In genomic region chr5:95241635-95242034, GRCh38 we compare ENCODE assay signal across 10 cellular contexts. TPM values are rescaled to one million over a fixed set of nuclear protein-coding genes. Genes with fewer than 3 reads are reported as not detected.
A peak's percentile ranks its signal among the peaks of the same experiment; 100 is the strongest.
DNase-seq lines count a peak whose midpoint lies in the region; ATAC-seq lines count a peak whose summit lies in the region.
"Had no signal": no experiment of that assay in that cellular context is flagged by ENCODE, and none has a peak within 500 bp of the region (broad histone marks: within the 10 kb centered on the region; RNA-seq: fewer than 3 reads in every experiment).

No MANE protein-coding gene starts in this region.

- ATAC-seq in GM18499 (IDR thresholded peaks at IDR 0.05; ENCODE audit: insufficient read depth, unreplicated experiment) (peak; percentile 98), GM19452 (IDR thresholded peaks at IDR 0.05; ENCODE audit: unreplicated experiment) (peak; percentile 98), HG02938 (IDR thresholded peaks at IDR 0.05; ENCODE audit: unreplicated experiment) (peak; percentile 97)
- ATAC-seq: T-helper 17 cell had no signal

- peak; percentile 16 to 23 for DNase-seq in Kasumi-1 (lab: John Stamatoyannopoulos, UW)
- no peak for DNase-seq in NCI-H128 (lab: John Stamatoyannopoulos, UW; ENCODE audit: unreplicated experiment)
- no peak for DNase-seq in SHP77 treated with DMSO at 0.1 percent for 48 hours (lab: John Stamatoyannopoulos, UW)
- DNase-seq in activated naive CD4-positive, alpha-beta T cell treated with Interleukin-2 at 50 U/mL for 16 hours, result no peak
- no peak for DNase-seq in cardiac septum (ENCODE audit: low spot score)
- DNase-seq: stimulated activated CD8-positive, alpha-beta memory T cell treated with anti-CD3 and anti-CD28 coated beads, Interleukin-4, amount 100 ng/mL, for 48 hours; T-helper 17 cell had no signal

- intact Hi-C loops in cardiac septum (cut with DNase I), result no loop called here

RNA-seq across cellular contexts. Expression of gene MCTP1, which starts 43.3 kb away (rescaled TPM):
- total RNA-seq in cardiac septum, result 11.5 TPM

Comparison
In these comparisons a context has a peak if more than half of its experiments do, and no peak if none do; other contexts are left out.
1. DNase-seq: peak in Kasumi-1 (2 of 2); none in NCI-H128 (single experiment), SHP77 treated with DMSO at 0.1 percent for 48 hours (single experiment), activated naive CD4-positive, alpha-beta T cell treated with Interleukin-2 at 50 U/mL for 16 hours (single experiment) and cardiac septum (single experiment).
2. Peak in every context shown above with its lines, with median percentiles within 50 percentile points of each other: ATAC-seq.